In genomic region chr1:37596182-37596667, GRCh38 we compare ENCODE assay signal across 8 cellular contexts. TPM values are rescaled to one million over a fixed set of nuclear protein-coding genes. Genes with fewer than 3 reads are reported as not detected.
DNase-seq lines count a peak whose midpoint lies in the region; ATAC-seq and TF ChIP-seq lines count a peak whose summit lies in the region.

No MANE protein-coding gene starts in this region.

- no peak for DNase-seq in naive thymus-derived CD8-positive, alpha-beta T cell
- DNase-seq in iPS-NIHi11 (ENCODE audit: low spot score) (no peak), NCI-H1105 (lab: John Stamatoyannopoulos, UW) (no peak), HCEC 1CT (no peak), SIG-M5 (lab: John Stamatoyannopoulos, UW) (no peak)

- H3K4me3 ChIP-seq in BLaER1 = peak overlapping the region; percentile 89
- no peak overlapping the region for H3K4me3 ChIP-seq in KMS-11 (IDR thresholded peaks at IDR 0.05; ENCODE audit: insufficient read depth, low read depth, low read length)

- H3K79me2 ChIP-seq in KMS-11 (ENCODE audit: insufficient read depth, low read depth) = peaks cover 35% of the 10 kb centered on the region

- peaks cover 5% of the 10 kb centered on the region for H3K4me1 Mint-ChIP-seq in dendritic cell treated with granulocyte-macrophage colony-stimulating factor and Interleukin-4, amounts not matched to agents 40 ng/mL and 50 ng/mL, for 4 days (ENCODE audit: low read depth)
- H3K4me1 Mint-ChIP-seq in naive thymus-derived CD8-positive, alpha-beta T cell = peaks cover 12 to 38% (median 34%) of the 10 kb centered on the region in 4 donors

- H3K9me3 ChIP-seq in BLaER1 = no peaks in the 10 kb centered on the region

- POLR2A ChIA-PET in naive thymus-derived CD8-positive, alpha-beta T cell (lab: Charles Lee) = interaction anchor here (0.6 to 1.9 kb wide), 6 partner anchors 42 to 121 kb away, joined by 3 to 8 read pairs (median 5); partner anchors contain the start of genes MEAF6 and SNIP1

- intact Hi-C loops in dendritic cell treated with granulocyte-macrophage colony-stimulating factor and Interleukin-4, amounts not matched to agents 40 ng/mL and 50 ng/mL, for 4 days (cut with micrococcal nuclease) = loop anchor here (5.0 to 10.0 kb wide), 3 partner anchors 121 to 266 kb away; partner anchors contain the start of genes C1orf122, YRDC and ZC3H12A

- H3K9ac ChIP-seq in BLaER1 (peak overlapping the region; percentile 89), KMS-11 (peak overlapping the region; percentile 79; the same call in 1 of the 2 replicates)

- peak overlapping the region; percentile 95 for H3K27ac Mint-ChIP-seq in dendritic cell treated with granulocyte-macrophage colony-stimulating factor and Interleukin-4, amounts not matched to agents 40 ng/mL and 50 ng/mL, for 4 days
- peak overlapping the region; percentile 96 to 100 (median 100) for H3K27ac Mint-ChIP-seq in naive thymus-derived CD8-positive, alpha-beta T cell

- H3K36me3 ChIP-seq in BLaER1 (peaks cover 30% of the 10 kb centered on the region), KMS-11 (ENCODE audit: insufficient read depth) (no peaks in the 10 kb centered on the region; the same call in 1 of the 2 replicates)

- H2AFZ ChIP-seq in KMS-11 (ENCODE audit: low read depth) = peak overlapping the region; percentile 58

- ATAC-seq in naive thymus-derived CD8-positive, alpha-beta T cell = no peak

- H4K20me1 ChIP-seq in BLaER1 = peaks cover 43% of the 10 kb centered on the region
- peaks cover 6% of the 10 kb centered on the region; the same call in 1 of the 2 replicates for H4K20me1 ChIP-seq in KMS-11 (ENCODE audit: insufficient read depth)

- H3K4me2 ChIP-seq in BLaER1 (peak overlapping the region; percentile 97), KMS-11 (peak overlapping the region; percentile 53)

- H3K4me1 ChIP-seq in BLaER1 (peaks cover 25% of the 10 kb centered on the region), KMS-11 (ENCODE audit: low read depth, poor library complexity, severe bottlenecking) (peaks cover 19% of the 10 kb centered on the region)

- H3K4me3 Mint-ChIP-seq in dendritic cell treated with granulocyte-macrophage colony-stimulating factor and Interleukin-4, amounts not matched to agents 40 ng/mL and 50 ng/mL, for 4 days = peak overlapping the region; percentile 98
- peak overlapping the region; percentile 99 to 100 (median 100) for H3K4me3 Mint-ChIP-seq in naive thymus-derived CD8-positive, alpha-beta T cell

- H3K36me3 Mint-ChIP-seq in dendritic cell treated with granulocyte-macrophage colony-stimulating factor and Interleukin-4, amounts not matched to agents 40 ng/mL and 50 ng/mL, for 4 days (ENCODE audit: low read depth) = peaks cover 33% of the 10 kb centered on the region
- H3K36me3 Mint-ChIP-seq in naive thymus-derived CD8-positive, alpha-beta T cell = peaks cover 0 to 22% (median 4%) of the 10 kb centered on the region in 3 donors

- H3K27me3 Mint-ChIP-seq in dendritic cell treated with granulocyte-macrophage colony-stimulating factor and Interleukin-4, amounts not matched to agents 40 ng/mL and 50 ng/mL, for 4 days = peaks cover 4% of the 10 kb centered on the region
- H3K27me3 Mint-ChIP-seq in naive thymus-derived CD8-positive, alpha-beta T cell = no peaks in the 10 kb centered on the region

- H3K27ac ChIP-seq in BLaER1 (no peak overlapping the region), KMS-11 (no peak overlapping the region; the same call in 1 of the 2 replicates)

- no peak for TF ChIP-seq CTCF in KMS-11 (conservative IDR thresholded peaks at IDR 0.05; ENCODE audit: low read depth, low read length)

- no peaks in the 10 kb centered on the region for H3K9me3 Mint-ChIP-seq in dendritic cell treated with granulocyte-macrophage colony-stimulating factor and Interleukin-4, amounts not matched to agents 40 ng/mL and 50 ng/mL, for 4 days
- H3K9me3 Mint-ChIP-seq in naive thymus-derived CD8-positive, alpha-beta T cell = no peaks in the 10 kb centered on the region

- no peaks in the 10 kb centered on the region for H3K27me3 ChIP-seq in BLaER1
- H3K27me3 ChIP-seq in KMS-11 (ENCODE audit: insufficient read depth, low read depth) = no peaks in the 10 kb centered on the region

RNA-seq across cellular contexts. Expression of gene GNL2, which starts 0.5 kb away (rescaled TPM):
- total RNA-seq in naive thymus-derived CD8-positive, alpha-beta T cell = 10 to 100 TPM; 36.7 to 44.2 TPM
- 10 to 100 TPM; 45.5 to 60.9 (median 46.2) TPM for polyA plus RNA-seq in naive thymus-derived CD8-positive, alpha-beta T cell

RNA-seq across cellular contexts. Expression of gene RSPO1, which starts 38.5 kb away (rescaled TPM):
- not detected for total RNA-seq in naive thymus-derived CD8-positive, alpha-beta T cell
- under 1 TPM in 1 of 3 donors, not detected in 2; 0.06 TPM for polyA plus RNA-seq in naive thymus-derived CD8-positive, alpha-beta T cell

RNA-seq across cellular contexts. Expression of gene DNALI1, which starts 39.5 kb away (rescaled TPM):
- under 1 TPM; 0.49 to 0.60 TPM for total RNA-seq in naive thymus-derived CD8-positive, alpha-beta T cell
- polyA plus RNA-seq in naive thymus-derived CD8-positive, alpha-beta T cell = not detected

RNA-seq across cellular contexts. Expression of gene SNIP1, which starts 42.1 kb away (rescaled TPM):
- total RNA-seq in naive thymus-derived CD8-positive, alpha-beta T cell = 10 to 100 TPM; 36.3 to 36.9 TPM
- 1 to 10 TPM; 3.6 to 5.5 (median 3.7) TPM for polyA plus RNA-seq in naive thymus-derived CD8-positive, alpha-beta T cell
